8 cellular contexts compared by ENCODE assay signal in the genomic region with DNA sequence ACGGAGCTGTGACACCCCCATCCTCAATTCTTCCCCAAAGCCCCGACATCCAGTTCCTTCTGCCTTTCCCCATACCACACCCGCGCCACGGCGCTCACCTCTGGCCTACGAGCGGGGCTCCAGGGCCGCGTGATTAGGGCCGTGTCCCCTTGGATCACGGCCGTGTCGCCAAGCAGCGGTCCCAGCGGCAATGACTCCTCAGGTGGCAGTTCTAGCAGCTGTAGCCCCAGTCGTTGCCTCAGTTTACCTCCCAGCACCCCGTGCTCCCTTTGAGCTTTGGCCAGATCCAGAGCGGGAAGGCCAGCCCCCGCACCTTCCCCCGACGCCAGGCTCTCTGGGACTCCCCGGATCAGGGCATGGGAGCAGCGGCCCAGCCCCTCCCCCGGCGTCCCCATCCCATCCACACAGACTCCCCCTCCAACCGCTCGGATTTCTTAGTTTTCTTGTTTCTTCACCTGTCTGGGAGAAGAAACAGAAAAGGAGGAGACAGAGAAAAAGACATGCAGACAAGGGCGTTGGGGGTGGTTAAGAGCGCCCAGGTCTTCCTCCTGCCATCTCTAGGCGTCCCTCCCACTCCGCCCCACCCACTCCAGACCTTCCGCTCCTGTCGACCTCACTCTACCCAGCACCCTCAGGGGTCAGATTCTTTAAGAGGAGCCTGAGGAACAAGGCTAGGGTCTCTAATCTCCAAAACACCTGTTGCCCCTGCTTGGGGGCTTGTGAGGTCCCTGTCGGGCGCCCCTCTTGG. TPM values are rescaled to one million over a fixed set of nuclear protein-coding genes. Genes with fewer than 3 reads are reported as not detected.
DNase-seq lines count a peak whose midpoint lies in the region; ATAC-seq, FAIRE-seq and TF ChIP-seq lines count a peak whose summit lies in the region.

A gene with protein sequence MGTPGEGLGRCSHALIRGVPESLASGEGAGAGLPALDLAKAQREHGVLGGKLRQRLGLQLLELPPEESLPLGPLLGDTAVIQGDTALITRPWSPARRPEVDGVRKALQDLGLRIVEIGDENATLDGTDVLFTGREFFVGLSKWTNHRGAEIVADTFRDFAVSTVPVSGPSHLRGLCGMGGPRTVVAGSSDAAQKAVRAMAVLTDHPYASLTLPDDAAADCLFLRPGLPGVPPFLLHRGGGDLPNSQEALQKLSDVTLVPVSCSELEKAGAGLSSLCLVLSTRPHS (minus strand): TSS at position 533 of the 748 bp plus-strand sequence. CDS start 138 bp downstream, at position 395.

- no peak for FAIRE-seq in bronchial epithelial cell (lab: Jason Lieb, UNC)

- peak within 1 kb of the TSS; percentile 94 for H3K4me3 ChIP-seq in BLaER1
- peak within 1 kb of the TSS; percentile 58 for H3K4me3 ChIP-seq in bronchial epithelial cell (ENCODE audit: low read depth, low read length)
- peak within 1 kb of the TSS; percentile 93 for H3K4me3 ChIP-seq in lower leg skin (ENCODE audit: low read depth, poor library complexity, severe bottlenecking)
- peak within 1 kb of the TSS; percentile 99 for H3K4me3 ChIP-seq in thoracic aorta

- H3K9ac ChIP-seq in BLaER1 = peak within 1 kb of the TSS; percentile 89

- 11 to 19% methylated on average over 36 of the region's 36 CpGs for WGBS in lower leg skin, 2 donors

- TF ChIP-seq CTCF in bronchial epithelial cell (IDR thresholded peaks at IDR 0.05; ENCODE audit: insufficient read depth, low read length, severe bottlenecking) = peak; percentile 57
- no peak for TF ChIP-seq CTCF in lower leg skin (IDR thresholded peaks at IDR 0.05)
- peak; percentile 41 for TF ChIP-seq CTCF in thoracic aorta (IDR thresholded peaks at IDR 0.05)

- H3K27me3 ChIP-seq in BLaER1 = no peaks in the 10 kb centered on the region
- H3K27me3 ChIP-seq in bronchial epithelial cell (ENCODE audit: control insufficient read depth, insufficient read depth, low read length) = no peaks in the 10 kb centered on the region
- no peaks in the 10 kb centered on the region for H3K27me3 ChIP-seq in thoracic aorta (replicated peaks; ENCODE audit: insufficient read depth)

- H3K4me1 ChIP-seq in BLaER1 = peaks cover 91% of the 10 kb centered on the region
- peaks cover 21 to 36% of the 10 kb centered on the region in 2 donors for H3K4me1 ChIP-seq in thoracic aorta (ENCODE audit: control insufficient read depth in 1 of 2, low read depth in 2 of 2)

- TF ChIP-seq POLR2A in lower leg skin (IDR thresholded peaks at IDR 0.05) = no peak

- no peaks in the 10 kb centered on the region for H3K9me3 ChIP-seq in BLaER1
- H3K9me3 ChIP-seq in thoracic aorta = no peaks in the 10 kb centered on the region

- peak within 1 kb of the TSS; percentile 88 for H3K27ac ChIP-seq in BLaER1
- peak within 1 kb of the TSS; percentile 97 to 98 for H3K27ac ChIP-seq in thoracic aorta

- peaks cover 71% of the 10 kb centered on the region for H3K36me3 ChIP-seq in BLaER1
- H3K36me3 ChIP-seq in bronchial epithelial cell (ENCODE audit: control insufficient read depth, insufficient read depth, low read length) = peaks cover 21% of the 10 kb centered on the region
- peaks cover 56% of the 10 kb centered on the region for H3K36me3 ChIP-seq in thoracic aorta

- peaks cover 77% of the 10 kb centered on the region for H4K20me1 ChIP-seq in BLaER1

- intact Hi-C loops in lower leg skin (cut with DNase I; ENCODE audit: low total_unique reads) = no loop called here

- H3K4me2 ChIP-seq in BLaER1 = peak within 1 kb of the TSS; percentile 99

- no peak for TF ChIP-seq RAD21 in Ishikawa (IDR thresholded peaks at IDR 0.05; ENCODE audit: low read depth)

- DNase-seq in bronchial epithelial cell (ENCODE audit: low read depth) (no peak), lower leg skin (ENCODE audit: low spot score in 2 of 2) (peak; percentile 82 to 91), thoracic aorta (ENCODE audit: low spot score) (no peak), NCI-H2171 treated with DMSO at 0.1 percent for 48 hours (lab: John Stamatoyannopoulos, UW) (no peak), DMS 273 (lab: John Stamatoyannopoulos, UW; ENCODE audit: unreplicated experiment) (no peak)

- ATAC-seq in thoracic aorta (ENCODE audit: insufficient number of reproducible peaks, low FRiP score, low read depth) (peak; percentile 16), GM21367 (IDR thresholded peaks at IDR 0.05; ENCODE audit: unreplicated experiment) (no peak)

- no peak for TF ChIP-seq EP300 in Ishikawa (IDR thresholded peaks at IDR 0.05; ENCODE audit: borderline replicate concordance)

TF ChIP-seq in Ishikawa, 13 proteins besides CTCF, POLR2A, EP300 and RAD21:
- TF ChIP-seq ZBTB7A (IDR thresholded peaks at IDR 0.05; ENCODE audit: low read depth) (peak; percentile 93), TCF12 (IDR thresholded peaks at IDR 0.05; ENCODE audit: low read depth) (no peak)

RNA-seq across cellular contexts. Expression of the gene that starts here (rescaled TPM):
- 14.5 and 19.5 TPM in 2 replicates for total RNA-seq in bronchial epithelial cell
- total RNA-seq in lower leg skin = 100 to 1,000 TPM in 3 of 4 donors, 10 to 100 TPM in 1; 65.7 to 124 (median 106) TPM
- 100 to 1,000 TPM; 136 TPM for total RNA-seq in thoracic aorta

Comparison
In these comparisons a context has a peak if more than half of its experiments do, and no peak if none do; other contexts are left out.
1. DNase-seq: peak in lower leg skin (2 of 2); none in bronchial epithelial cell (single experiment), thoracic aorta (single experiment), NCI-H2171 treated with DMSO at 0.1 percent for 48 hours (single experiment) and DMS 273 (single experiment).
2. CTCF ChIP-seq: peak in bronchial epithelial cell (single experiment) and thoracic aorta (single experiment); none in lower leg skin (0 of 3).
3. Peak in every context shown above with its lines, with median percentiles within 50 percentile points of each other: H3K4me3 ChIP-seq.